Comparison of ENCODE assay signal across 17 cellular contexts in the genomic region with DNA sequence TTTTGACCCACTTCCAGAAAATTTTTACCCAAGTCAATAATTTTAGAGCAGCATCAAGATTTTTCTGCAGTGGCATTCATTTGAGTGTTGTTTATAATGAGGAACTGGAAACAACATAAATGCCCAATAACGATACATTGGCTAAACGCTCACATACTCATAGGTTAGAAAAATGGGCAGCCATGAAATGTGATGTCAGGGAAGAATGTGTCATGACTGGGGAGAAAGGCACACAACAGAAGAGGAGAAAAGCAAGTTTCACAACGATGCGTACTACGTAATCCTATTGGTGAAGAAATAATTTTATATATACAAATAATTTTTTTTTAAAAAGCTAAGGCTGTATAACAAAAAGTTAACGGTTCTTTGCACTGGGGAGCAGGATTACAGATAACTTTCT. TPM values are rescaled to one million over a fixed set of nuclear protein-coding genes. Genes with fewer than 3 reads are reported as not detected.
"Had no signal": no experiment of that assay in that cellular context is flagged by ENCODE, and none has a peak within 500 bp of the region (broad histone marks: within the 10 kb centered on the region; RNA-seq: fewer than 3 reads in every experiment).

No MANE protein-coding gene starts in this region.

- H3K27me3 ChIP-seq: colonic mucosa, ovary, sigmoid colon, spleen, tibial artery had no signal

- H3K9me3 ChIP-seq: colonic mucosa, ovary, sigmoid colon, spleen, tibial artery had no signal

- H3K27ac Mint-ChIP-seq: brain, WTC11 had no signal

- DNase-seq: activated CD4-positive, alpha-beta T cell treated with anti-CD3 and anti-CD28 coated beads, Interleukin-2, amount 10 ng/mL, durations not matched to agents 7 days and 5 days; central memory CD4-positive, alpha-beta T cell; colonic mucosa; left colon; midbrain; ovary; sigmoid colon; spleen; stimulated activated CD4-positive, alpha-beta T cell treated with anti-CD3 and anti-CD28 coated beads, Interleukin-1b, Interleukin-23, amount 100 ng/mL, for 48 hours; tibial artery had no signal

- H3K36me3 Mint-ChIP-seq: WTC11 had no signal

- H3K36me3 ChIP-seq: colonic mucosa, ovary, sigmoid colon, tibial artery had no signal

- H3K27me3 Mint-ChIP-seq: activated CD4-positive, alpha-beta T cell treated with anti-CD3 and anti-CD28 coated beads, Interleukin-2, amount 10 ng/mL, durations not matched to agents 7 days and 5 days; activated naive CD4-positive, alpha-beta T cell treated with anti-CD3 and anti-CD28 coated beads, Interleukin-2, amount 50 U/mL, for 24 hours; brain had no signal

- H3K4me1 ChIP-seq: colonic mucosa, sigmoid colon, tibial artery had no signal

- ATAC-seq: esophagus mucosa, left colon, WTC11 had no signal

- H3K4me3 Mint-ChIP-seq: activated CD4-positive, alpha-beta T cell treated with anti-CD3 and anti-CD28 coated beads, Interleukin-2, amount 10 ng/mL, durations not matched to agents 7 days and 5 days; activated naive CD4-positive, alpha-beta T cell treated with anti-CD3 and anti-CD28 coated beads, Interleukin-2, amount 50 U/mL, for 24 hours; brain; WTC11 had no signal

- H3K9me3 Mint-ChIP-seq: activated CD4-positive, alpha-beta T cell treated with anti-CD3 and anti-CD28 coated beads, Interleukin-2, amount 10 ng/mL, durations not matched to agents 7 days and 5 days; activated naive CD4-positive, alpha-beta T cell treated with anti-CD3 and anti-CD28 coated beads, Interleukin-2, amount 50 U/mL, for 24 hours; brain; WTC11 had no signal

- H3K4me3 ChIP-seq: colonic mucosa, lung, ovary, sigmoid colon, spleen, tibial artery had no signal

- H3K4me1 Mint-ChIP-seq: brain, WTC11 had no signal

- H3K27ac ChIP-seq: colonic mucosa, ovary, sigmoid colon, spleen, tibial artery had no signal

RNA-seq across cellular contexts. Expression of gene MAP3K15, which starts 33.6 kb away (rescaled TPM):
- total RNA-seq: esophagus mucosa, myocyte, subcutaneous adipose tissue had no signal
